ENCODE assay signal across 27 cellular contexts in the genomic region with DNA sequence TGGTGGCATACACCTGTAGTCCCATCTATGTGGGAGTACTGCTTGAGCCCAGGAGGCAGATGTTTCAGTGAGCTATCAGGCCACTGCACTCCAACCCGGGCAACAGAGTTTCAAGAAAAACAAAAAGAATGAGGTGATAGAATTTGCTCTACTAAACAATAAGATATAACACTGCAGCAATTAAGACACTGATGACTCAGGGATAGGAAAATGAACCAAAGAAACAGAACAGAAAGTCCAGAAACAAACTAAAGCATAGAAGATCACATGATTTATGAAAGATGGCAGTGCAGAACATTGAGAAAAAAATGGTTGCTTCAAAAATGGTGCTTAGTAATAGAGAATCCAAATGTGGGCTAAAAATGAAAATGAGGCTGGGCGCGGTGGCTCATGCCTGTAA.
DNase-seq lines count a peak whose midpoint lies in the region; ATAC-seq, FAIRE-seq and TF ChIP-seq lines count a peak whose summit lies in the region.
"Had no signal": no experiment of that assay in that cellular context is flagged by ENCODE, and none has a peak within 500 bp of the region (broad histone marks: within the 10 kb centered on the region; RNA-seq: fewer than 3 reads in every experiment).

No MANE protein-coding gene starts in this region.

- H3K4me3 ChIP-seq in HepG2 (replicated peaks in 1 of 3; ENCODE audit: insufficient read depth in 1 of 3, low read depth in 2 of 3, low read length in 3 of 3) (no peak overlapping the region), right lobe of liver (no peak overlapping the region), astrocyte (ENCODE audit: insufficient read depth, low read depth, low read length) (no peak overlapping the region), small intestine (ENCODE audit: low read depth in 1 of 2, low read length in 2 of 2) (no peak overlapping the region)
- H3K4me3 ChIP-seq: GM23248, psoas muscle, stomach, thyroid gland had no signal

- H3K27me3 Mint-ChIP-seq in T-helper 2 cell treated with Interferon-gamma antibody and Interleukin-4, amounts not matched to agents 5 μg/mL and 100 μg/mL, for 36 hours (ENCODE audit: low read depth): no peaks in the 10 kb centered on the region
- no peaks in the 10 kb centered on the region for H3K27me3 Mint-ChIP-seq in astrocyte (ENCODE audit: low read depth, unreplicated experiment)
- H3K27me3 Mint-ChIP-seq: CD8-positive, alpha-beta memory T cell; naive thymus-derived CD4-positive, alpha-beta T cell had no signal

- H3K27ac Mint-ChIP-seq in T-helper 2 cell treated with Interferon-gamma antibody and Interleukin-4, amounts not matched to agents 5 μg/mL and 100 μg/mL, for 36 hours: peak overlapping the region; percentile 29
- H3K27ac Mint-ChIP-seq in astrocyte (ENCODE audit: unreplicated experiment): peak overlapping the region; percentile 36

- intact Hi-C loops in HepG2 (cut with micrococcal nuclease; ENCODE audit: unreplicated experiment): no loop called here
- intact Hi-C loops in right lobe of liver (cut with DNase I): no loop called here

- TF ChIP-seq EP300 in HepG2 (IDR thresholded peaks at IDR 0.05; ENCODE audit: low read depth in 2 of 2, low read length in 2 of 2): no peak
- TF ChIP-seq EP300 in HepG2 (CRISPR knock-in tag; IDR thresholded peaks at IDR 0.05; ENCODE audit: borderline replicate concordance): no peak

- H3K9me3 Mint-ChIP-seq in T-helper 2 cell treated with Interferon-gamma antibody and Interleukin-4, amounts not matched to agents 5 μg/mL and 100 μg/mL, for 36 hours: peaks cover 3% of the 10 kb centered on the region
- H3K9me3 Mint-ChIP-seq in astrocyte (ENCODE audit: unreplicated experiment): no peaks in the 10 kb centered on the region

- H3K9me3 ChIP-seq in HepG2 (ENCODE audit: low read length) (no peaks in the 10 kb centered on the region), right lobe of liver (no peaks in the 10 kb centered on the region), astrocyte (ENCODE audit: insufficient read depth, low read depth, low read length) (no peaks in the 10 kb centered on the region), small intestine (ENCODE audit: control insufficient read depth, low read depth) (no peaks in the 10 kb centered on the region)
- H3K9me3 ChIP-seq: psoas muscle, thyroid gland had no signal

- FAIRE-seq in HepG2 (lab: Jason Lieb, UNC) (no peak), astrocyte (lab: Jason Lieb, UNC) (no peak), small intestine (lab: Jason Lieb, UNC) (no peak)

- H3K27ac ChIP-seq in HepG2 (ENCODE audit: extremely low read length, insufficient read depth, low read length): no peak overlapping the region
- no peak overlapping the region for H3K27ac ChIP-seq in right lobe of liver
- H3K27ac ChIP-seq in astrocyte (ENCODE audit: low read depth, low read length): no peak overlapping the region
- H3K27ac ChIP-seq in small intestine (ENCODE audit: low read depth in 1 of 2, low read length in 1 of 2): no peak overlapping the region
- H3K27ac ChIP-seq: brain microvascular endothelial cell, GM23248, psoas muscle, stomach, thyroid gland had no signal

- peaks cover 5% of the 10 kb centered on the region for H3K4me1 Mint-ChIP-seq in T-helper 2 cell treated with Interferon-gamma antibody and Interleukin-4, amounts not matched to agents 5 μg/mL and 100 μg/mL, for 36 hours (ENCODE audit: low read depth)
- H3K4me1 Mint-ChIP-seq in astrocyte (ENCODE audit: low read depth, unreplicated experiment): peaks cover 11% of the 10 kb centered on the region

- TF ChIP-seq RAD21 in HepG2 (CRISPR knock-in tag; IDR thresholded peaks at IDR 0.05): no peak

- H4K20me1 ChIP-seq in HepG2 (ENCODE audit: insufficient read depth, low read length) (peaks cover 69% of the 10 kb centered on the region), astrocyte (ENCODE audit: insufficient read depth, low read length) (peaks cover 80% of the 10 kb centered on the region)

- ATAC-seq in HepG2: no peak
- ATAC-seq in right lobe of liver: no peak
- ATAC-seq: left ventricle myocardium superior; naive thymus-derived CD4-positive, alpha-beta T cell; Panc1; psoas muscle had no signal

- no peak for TF ChIP-seq CTCF in HepG2 (CRISPR knock-in tag; IDR thresholded peaks at IDR 0.05)
- TF ChIP-seq CTCF in right lobe of liver (IDR thresholded peaks at IDR 0.05): no peak
- no peak for TF ChIP-seq CTCF in astrocyte (IDR thresholded peaks at IDR 0.05; ENCODE audit: insufficient read depth, low read depth, low read length)

- H3K79me2 ChIP-seq in HepG2 (ENCODE audit: insufficient read depth, low read length) (peaks cover 93% of the 10 kb centered on the region), astrocyte (ENCODE audit: insufficient read depth, low read length) (peaks cover 95% of the 10 kb centered on the region)

- no peaks in the 10 kb centered on the region for H3K27me3 ChIP-seq in HepG2 (ENCODE audit: control insufficient read depth in 1 of 2, insufficient read depth in 2 of 2, low read length in 2 of 2)
- no peaks in the 10 kb centered on the region for H3K27me3 ChIP-seq in right lobe of liver
- no peaks in the 10 kb centered on the region for H3K27me3 ChIP-seq in astrocyte (ENCODE audit: insufficient read depth, low read length)
- H3K27me3 ChIP-seq in small intestine (ENCODE audit: control insufficient read depth in 2 of 2, insufficient read depth in 2 of 2, low read length in 2 of 2): no peaks in the 10 kb centered on the region
- H3K27me3 ChIP-seq: brain microvascular endothelial cell, stomach, thyroid gland had no signal

- no peak overlapping the region for H3K4me2 ChIP-seq in HepG2 (ENCODE audit: low read depth, low read length)
- no peak overlapping the region for H3K4me2 ChIP-seq in astrocyte (ENCODE audit: low read length)

- peaks cover 45% of the 10 kb centered on the region for H3K4me1 ChIP-seq in HepG2 (ENCODE audit: insufficient read depth, low read length)
- peaks cover 0 to 20% (median 9%) of the 10 kb centered on the region in 4 donors for H3K4me1 ChIP-seq in right lobe of liver
- H3K4me1 ChIP-seq in astrocyte (ENCODE audit: insufficient read depth, low read length): no peaks in the 10 kb centered on the region
- no peaks in the 10 kb centered on the region for H3K4me1 ChIP-seq in small intestine (ENCODE audit: control insufficient read depth in 2 of 2, insufficient read depth in 1 of 2, low read depth in 1 of 2, low read length in 1 of 2)

- POLR2A ChIA-PET in HepG2 (lab: Yijun Ruan, JAX): interaction anchor here (0.6 kb wide), 1 partner anchor 30 kb away, joined by 3 read pairs; no protein-coding TSS in a partner anchor

- no TSS peak for BruUV-seq in HepG2 (replicated peaks; lab: Mats Ljungman, UMichigan)

- 97% methylated on average over 3 of the region's 3 CpGs for WGBS in HepG2 (ENCODE audit: low lambda C conversion rate)
- WGBS in right lobe of liver (ENCODE audit: insufficient coverage, low coverage, low lambda C conversion rate, missing lambda C conversion rate): 78% methylated on average over 1 of the region's 3 CpGs
- WGBS in small intestine, 3 donors: 85 to 91% (median 91%) methylated on average over 3 of the region's 3 CpGs

- in situ Hi-C loops in HepG2 (cut with HindIII; ENCODE audit: extremely low pct_ligation_motif_present, low pct_unique_long_range_greater_than_20kb): no loop called here
- in situ Hi-C loops in ACHN (cut with HindIII; ENCODE audit: low pct_ligation_motif_present, low pct_unique_long_range_greater_than_20kb, low sequenced_read_pairs): no loop called here

- H3K36me3 ChIP-seq in HepG2 (replicated peaks in 1 of 2; ENCODE audit: control insufficient read depth in 1 of 2, insufficient read depth in 2 of 2, low read length in 2 of 2): peaks cover 14 to 30% of the 10 kb centered on the region in 2 experiments
- peaks cover 0 to 8% (median 0%) of the 10 kb centered on the region in 4 donors for H3K36me3 ChIP-seq in right lobe of liver
- H3K36me3 ChIP-seq in astrocyte (ENCODE audit: insufficient read depth, low read length): peaks cover 7% of the 10 kb centered on the region
- peaks cover 0 to 2% of the 10 kb centered on the region in 2 donors for H3K36me3 ChIP-seq in small intestine (ENCODE audit: control insufficient read depth in 2 of 2, insufficient read depth in 2 of 2, low read length in 2 of 2)
- H3K36me3 ChIP-seq: thyroid gland had no signal

- H3K36me3 Mint-ChIP-seq in T-helper 2 cell treated with Interferon-gamma antibody and Interleukin-4, amounts not matched to agents 5 μg/mL and 100 μg/mL, for 36 hours (ENCODE audit: low read depth): peaks cover 28% of the 10 kb centered on the region
- H3K36me3 Mint-ChIP-seq in astrocyte (ENCODE audit: low read depth, unreplicated experiment): peaks cover 9% of the 10 kb centered on the region

- TF ChIP-seq POLR2A in HepG2 (IDR thresholded peaks at IDR 0.05; ENCODE audit: insufficient read depth in 1 of 2, low read depth in 2 of 2, low read length in 2 of 2) (no peak), right lobe of liver (IDR thresholded peaks at IDR 0.05) (no peak)

- no peak overlapping the region for H3K4me3 Mint-ChIP-seq in T-helper 2 cell treated with Interferon-gamma antibody and Interleukin-4, amounts not matched to agents 5 μg/mL and 100 μg/mL, for 36 hours
- H3K4me3 Mint-ChIP-seq in astrocyte (ENCODE audit: unreplicated experiment): no peak overlapping the region
- H3K4me3 Mint-ChIP-seq: naive thymus-derived CD4-positive, alpha-beta T cell had no signal

- no peak overlapping the region for H3K9ac ChIP-seq in HepG2 (ENCODE audit: insufficient read depth, low read depth, low read length)
- H3K9ac ChIP-seq in astrocyte (ENCODE audit: low read length): no peak overlapping the region
- H3K9ac ChIP-seq: GM23248 had no signal

- no peak for DNase-seq in T-helper 2 cell treated with Interferon-gamma antibody and Interleukin-4, amounts not matched to agents 5 μg/mL and 100 μg/mL, for 36 hours (ENCODE audit: low spot score)
- no peak for DNase-seq in T-helper 2 cell
- DNase-seq in HepG2 (ENCODE audit: low spot score): no peak
- no peak for DNase-seq in right lobe of liver
- no peak for DNase-seq in astrocyte (ENCODE audit: low read depth)
- DNase-seq in small intestine: peak; percentile 10
- DNase-seq in ACHN: no peak
- no peak for DNase-seq in anterior cingulate cortex (lab: John Stamatoyannopoulos, UW)
- DNase-seq: 8988T; activated CD4-positive, CD25-positive, alpha-beta regulatory T cell; brain microvascular endothelial cell; CD8-positive, alpha-beta memory T cell; glutamatergic neuron; GM23248; IMR-90; islet precursor cell; left ventricle myocardium superior; naive thymus-derived CD4-positive, alpha-beta T cell; NCI-H1417; NCI-H2081; NCI-H2227 treated with DMSO at 0.1 percent for 48 hours; NCI-H526 treated with DMSO at 0.1 percent for 48 hours; psoas muscle; SHP77; stomach; thyroid gland had no signal

- CTCF ChIA-PET in HepG2 (lab: Yijun Ruan, JAX; ENCODE audit: low intra/inter-chr PET ratio, low total read pairs): no interaction called here

- no peak overlapping the region for H2AFZ ChIP-seq in HepG2 (ENCODE audit: low read length)
- H2AFZ ChIP-seq in astrocyte (ENCODE audit: low read depth, low read length): no peak overlapping the region
- H2AFZ ChIP-seq: GM23248 had no signal

TF ChIP-seq in HepG2, 621 proteins besides CTCF, POLR2A, EP300 and RAD21 (continues in another document):
- no peak for TF ChIP-seq NBN (conservative IDR thresholded peaks at IDR 0.05)
